ENCODE assay signal across 17 cellular contexts in the genomic region with DNA sequence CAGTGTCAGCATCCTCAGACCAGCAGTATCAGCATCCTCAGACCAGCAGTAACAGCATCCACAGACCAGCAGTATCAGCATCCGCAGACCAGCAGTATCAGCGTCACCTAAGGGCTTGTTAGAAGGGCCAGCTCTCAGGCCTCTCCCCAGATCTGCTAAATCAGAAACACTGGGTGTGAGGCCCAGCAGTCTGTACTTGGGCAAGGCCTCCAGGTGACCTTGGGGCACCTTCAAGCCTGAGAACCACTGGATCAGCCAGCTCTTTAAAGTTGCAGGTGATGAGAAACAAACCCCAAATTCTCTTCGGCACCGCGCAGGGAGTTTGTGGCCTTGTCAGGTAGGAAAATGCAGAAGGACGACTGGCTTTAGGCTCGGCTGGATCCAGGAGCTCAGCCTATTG.
A peak's percentile ranks its signal among the peaks of the same experiment; 100 is the strongest.
DNase-seq lines count a peak whose midpoint lies in the region; ATAC-seq and TF ChIP-seq lines count a peak whose summit lies in the region.
"Had no signal": no experiment of that assay in that cellular context is flagged by ENCODE, and none has a peak within 500 bp of the region (broad histone marks: within the 10 kb centered on the region; RNA-seq: fewer than 3 reads in every experiment).

No MANE protein-coding gene starts in this region.

- no peaks in the 10 kb centered on the region for H3K9me3 Mint-ChIP-seq in endodermal cell
- H3K9me3 Mint-ChIP-seq in stimulated activated naive B cell treated with anti-CD40 and anti-IgM and Interleukin-4, amounts not matched to agents 10 μg/mL and 1 μg/mL and 100 μg/mL, for 72 hours, result peaks cover 0 to 2% of the 10 kb centered on the region in 2 donors

- no peak overlapping the region for H3K4me3 Mint-ChIP-seq in endodermal cell
- no peak overlapping the region for H3K4me3 Mint-ChIP-seq in stimulated activated naive B cell treated with anti-CD40 and anti-IgM and Interleukin-4, amounts not matched to agents 10 μg/mL and 1 μg/mL and 100 μg/mL, for 72 hours
- H3K4me3 Mint-ChIP-seq: B cell; CD4-positive, CD25-positive, alpha-beta regulatory T cell; CD8-positive, alpha-beta memory T cell had no signal

- H3K27me3 ChIP-seq in DND-41 (ENCODE audit: insufficient read depth, low read length, poor library complexity), result no peaks in the 10 kb centered on the region
- H3K27me3 ChIP-seq in NT2/D1 (ENCODE audit: insufficient read depth, insufficient read length), result peaks cover 91% of the 10 kb centered on the region
- no peaks in the 10 kb centered on the region for H3K27me3 ChIP-seq in endodermal cell (ENCODE audit: control insufficient read depth, insufficient read depth, low read length, poor library complexity, severe bottlenecking)
- H3K27me3 ChIP-seq in vagina, result no peaks in the 10 kb centered on the region
- H3K27me3 ChIP-seq in foreskin keratinocyte, result no peaks in the 10 kb centered on the region
- H3K27me3 ChIP-seq: BLaER1 had no signal

- H3K4me3 ChIP-seq in DND-41 (ENCODE audit: low read depth in 1 of 2, low read length in 2 of 2) (no peak overlapping the region), NT2/D1 (ENCODE audit: insufficient read length, low read depth) (no peak overlapping the region), endodermal cell (ENCODE audit: low read length) (no peak overlapping the region), vagina (no peak overlapping the region)
- H3K4me3 ChIP-seq: BLaER1, GM23248 had no signal

- WGBS in endodermal cell (ENCODE audit: insufficient coverage in 1 of 2, insufficient read length in 1 of 2), 2 experiments, result 94 to 100% methylated on average over 3 to 7 of the region's 7 CpGs

- H3K27ac ChIP-seq in DND-41 (ENCODE audit: low read length), result peak overlapping the region; percentile 86
- no peak overlapping the region for H3K27ac ChIP-seq in endodermal cell (ENCODE audit: low read depth, low read length)
- H3K27ac ChIP-seq in vagina, result no peak overlapping the region
- H3K27ac ChIP-seq in foreskin keratinocyte, result no peak overlapping the region
- H3K27ac ChIP-seq: 22Rv1, BLaER1, C4-2B, GM23248 had no signal

- H3K4me2 ChIP-seq in DND-41 (ENCODE audit: insufficient read depth, low read length), result no peak overlapping the region
- H3K4me2 ChIP-seq: BLaER1 had no signal

- H3K4me1 Mint-ChIP-seq in endodermal cell, result peaks cover 10% of the 10 kb centered on the region
- H3K4me1 Mint-ChIP-seq in stimulated activated naive B cell treated with anti-CD40 and anti-IgM and Interleukin-4, amounts not matched to agents 10 μg/mL and 1 μg/mL and 100 μg/mL, for 72 hours, result no peaks in the 10 kb centered on the region
- H3K4me1 Mint-ChIP-seq: B cell; CD4-positive, CD25-positive, alpha-beta regulatory T cell; CD8-positive, alpha-beta memory T cell had no signal

- H3K9me3 ChIP-seq in DND-41 (ENCODE audit: insufficient read depth, low read length, severe bottlenecking) (peaks cover 2% of the 10 kb centered on the region), NT2/D1 (ENCODE audit: insufficient read depth, low read length) (no peaks in the 10 kb centered on the region), endodermal cell (ENCODE audit: control insufficient read depth, low read length) (no peaks in the 10 kb centered on the region), vagina (no peaks in the 10 kb centered on the region)
- H3K9me3 ChIP-seq: BLaER1 had no signal

- no peaks in the 10 kb centered on the region for H3K79me2 ChIP-seq in DND-41 (ENCODE audit: insufficient read depth, low read length)

- H2AFZ ChIP-seq in DND-41 (ENCODE audit: low read depth, low read length), result no peak overlapping the region
- H2AFZ ChIP-seq: GM23248 had no signal

- H3K27ac Mint-ChIP-seq in endodermal cell, result no peak overlapping the region
- no peak overlapping the region for H3K27ac Mint-ChIP-seq in stimulated activated naive B cell treated with anti-CD40 and anti-IgM and Interleukin-4, amounts not matched to agents 10 μg/mL and 1 μg/mL and 100 μg/mL, for 72 hours
- H3K27ac Mint-ChIP-seq: B cell; CD4-positive, CD25-positive, alpha-beta regulatory T cell; CD8-positive, alpha-beta memory T cell had no signal

- DNase-seq in DND-41 (no peak), NT2/D1 (ENCODE audit: low read depth, low spot score) (no peak), endodermal cell (peak; percentile 17), vagina (ENCODE audit: extremely low spot score in 2 of 2) (peak; percentile 58 to 70), foreskin keratinocyte (no peak)
- no peak for DNase-seq in stimulated activated naive B cell treated with anti-CD40 and anti-IgM and Interleukin-4, amounts not matched to agents 10 μg/mL and 1 μg/mL and 100 μg/mL, for 72 hours
- DNase-seq: CD4-positive, CD25-positive, alpha-beta regulatory T cell; CD8-positive, alpha-beta memory T cell; DMS 273 treated with DMSO at 0.1 percent for 48 hours; GM23248; H7; HCEC 1CT had no signal

- H3K9ac ChIP-seq in DND-41 (ENCODE audit: low read depth, low read length) (no peak overlapping the region), NT2/D1 (ENCODE audit: insufficient read length, low read depth) (peak overlapping the region; percentile 7), endodermal cell (ENCODE audit: extremely low read depth, low read length, poor library complexity, severe bottlenecking) (no peak overlapping the region)
- H3K9ac ChIP-seq: BLaER1, GM23248 had no signal

- H3K36me3 Mint-ChIP-seq in endodermal cell (ENCODE audit: low read depth), result no peaks in the 10 kb centered on the region
- H3K36me3 Mint-ChIP-seq in stimulated activated naive B cell treated with anti-CD40 and anti-IgM and Interleukin-4, amounts not matched to agents 10 μg/mL and 1 μg/mL and 100 μg/mL, for 72 hours, result no peaks in the 10 kb centered on the region
- H3K36me3 Mint-ChIP-seq: CD4-positive, CD25-positive, alpha-beta regulatory T cell; CD8-positive, alpha-beta memory T cell had no signal

- intact Hi-C loops in vagina (cut with DNase I), result no loop called here

- H3K36me3 ChIP-seq in DND-41 (ENCODE audit: insufficient read depth, low read length) (no peaks in the 10 kb centered on the region), NT2/D1 (ENCODE audit: insufficient read depth, insufficient read length, low read length) (no peaks in the 10 kb centered on the region), endodermal cell (ENCODE audit: control insufficient read depth, insufficient read depth, low read length) (no peaks in the 10 kb centered on the region), vagina (no peaks in the 10 kb centered on the region)
- H3K36me3 ChIP-seq: BLaER1 had no signal

- H3K4me1 ChIP-seq in DND-41 (ENCODE audit: insufficient read depth, low read length), result peaks cover 64% of the 10 kb centered on the region
- H3K4me1 ChIP-seq in NT2/D1 (ENCODE audit: insufficient read depth, insufficient read length), result peaks cover 7% of the 10 kb centered on the region
- H3K4me1 ChIP-seq in endodermal cell (ENCODE audit: control insufficient read depth, insufficient read depth, low read length), result peaks cover 2% of the 10 kb centered on the region
- no peaks in the 10 kb centered on the region for H3K4me1 ChIP-seq in vagina
- H3K4me1 ChIP-seq in foreskin keratinocyte, result no peaks in the 10 kb centered on the region

- H4K20me1 ChIP-seq in DND-41 (ENCODE audit: insufficient read depth, low read length), result no peaks in the 10 kb centered on the region
- H4K20me1 ChIP-seq: BLaER1 had no signal

- ATAC-seq in DND-41 (ENCODE audit: insufficient read depth, low read depth) (no peak), GM18907 (IDR thresholded peaks at IDR 0.05; ENCODE audit: unreplicated experiment) (no peak), foreskin keratinocyte (no peak)
- ATAC-seq in stimulated activated naive B cell treated with anti-CD40 and anti-IgM and Interleukin-4, amounts not matched to agents 10 μg/mL and 1 μg/mL and 100 μg/mL, for 72 hours (replicated peaks), result no peak

- TF ChIP-seq CTCF in DND-41 (IDR thresholded peaks at IDR 0.05; ENCODE audit: borderline replicate concordance, extremely low read depth, low read length, poor library complexity, severe bottlenecking) (no peak), endodermal cell (conservative IDR thresholded peaks at IDR 0.05) (no peak), vagina (IDR thresholded peaks at IDR 0.05) (no peak), foreskin keratinocyte (conservative IDR thresholded peaks at IDR 0.05) (no peak)

- TF ChIP-seq POLR2A in vagina (IDR thresholded peaks at IDR 0.05), result no peak

- H3K27me3 Mint-ChIP-seq in endodermal cell (ENCODE audit: insufficient read depth), result peaks cover 55% of the 10 kb centered on the region
- H3K27me3 Mint-ChIP-seq in stimulated activated naive B cell treated with anti-CD40 and anti-IgM and Interleukin-4, amounts not matched to agents 10 μg/mL and 1 μg/mL and 100 μg/mL, for 72 hours, result no peaks in the 10 kb centered on the region
- H3K27me3 Mint-ChIP-seq: B cell; CD4-positive, CD25-positive, alpha-beta regulatory T cell had no signal

Comparison
In these comparisons a context has a peak if more than half of its experiments do, and no peak if none do; other contexts are left out.
1. DNase-seq: peak in endodermal cell (single experiment) and vagina (2 of 2); none in DND-41 (single experiment), NT2/D1 (single experiment), stimulated activated naive B cell treated with anti-CD40 and anti-IgM and Interleukin-4, amounts not matched to agents 10 μg/mL and 1 μg/mL and 100 μg/mL, for 72 hours (single experiment) and foreskin keratinocyte (0 of 2).